17 cellular contexts compared by ENCODE assay signal in genomic region chr9:98253563-98253962, GRCh38.
DNase-seq lines count a peak whose midpoint lies in the region; ATAC-seq and TF ChIP-seq lines count a peak whose summit lies in the region.
"Had no signal": no experiment of that assay in that cellular context is flagged by ENCODE, and none has a peak within 500 bp of the region (broad histone marks: within the 10 kb centered on the region; RNA-seq: fewer than 3 reads in every experiment).

No MANE protein-coding gene starts in this region.

- peak overlapping the region; percentile 87 for H3K4me3 ChIP-seq in AG04449 (ENCODE audit: low read depth, low read length)
- peak overlapping the region; percentile 97 for H3K4me3 ChIP-seq in epithelial cell of esophagus (ENCODE audit: low read length)
- H3K4me3 ChIP-seq: right atrium auricular region had no signal

- POLR2A ChIA-PET in AG04449 (lab: Yijun Ruan, JAX) = interaction anchor here (1.6 to 1.7 kb wide), 2 partner anchors 30 to 35 kb away, joined by 3 to 8 read pairs; no protein-coding TSS in a partner anchor

- peak overlapping the region; percentile 13 to 68 (median 50) for H3K4me3 Mint-ChIP-seq in nephron

- H3K27ac Mint-ChIP-seq in nephron = no peak overlapping the region
- H3K27ac Mint-ChIP-seq: activated CD8-positive, alpha-beta T cell treated with anti-CD3 and anti-CD28 coated beads for 36 hours; T-helper 2 cell treated with Interferon-gamma antibody and Interleukin-4, amounts not matched to agents 5 μg/mL and 100 μg/mL, for 36 hours had no signal

- no peak for ATAC-seq in GM21528 (IDR thresholded peaks at IDR 0.05; ENCODE audit: low FRiP score, unreplicated experiment)
- ATAC-seq in GM19023 (IDR thresholded peaks at IDR 0.05; ENCODE audit: unreplicated experiment) = no peak
- ATAC-seq: activated CD8-positive, alpha-beta T cell treated with anti-CD3 and anti-CD28 coated beads for 36 hours; heart right ventricle had no signal

- TF ChIP-seq CTCF in AG04449 (IDR thresholded peaks at IDR 0.05; ENCODE audit: insufficient read depth, low read length, missing control alignments) (no peak), epithelial cell of esophagus (IDR thresholded peaks at IDR 0.05; ENCODE audit: insufficient read depth, low read depth, low read length, missing control alignments) (no peak), nephron (IDR thresholded peaks at IDR 0.05; ENCODE audit: unreplicated experiment in 3 of 3) (no peak)

- no peaks in the 10 kb centered on the region for H3K36me3 Mint-ChIP-seq in nephron (ENCODE audit: low read depth)

- H3K4me1 Mint-ChIP-seq in nephron = peaks cover 6% of the 10 kb centered on the region

- CTCF ChIA-PET in AG04449 (lab: Yijun Ruan, JAX) = interaction anchor here (1.3 to 9.6 kb wide), 5 partner anchors 9 to 331 kb away, joined by 3 to 115 read pairs (median 4); partner anchors contain the start of genes CORO2A and TRMO

- H3K9me3 Mint-ChIP-seq in nephron = no peaks in the 10 kb centered on the region
- H3K9me3 Mint-ChIP-seq: activated CD8-positive, alpha-beta T cell treated with anti-CD3 and anti-CD28 coated beads for 36 hours; T-helper 2 cell treated with Interferon-gamma antibody and Interleukin-4, amounts not matched to agents 5 μg/mL and 100 μg/mL, for 36 hours had no signal

- peaks cover 22% of the 10 kb centered on the region for H3K27me3 Mint-ChIP-seq in nephron (ENCODE audit: low read depth)
- H3K27me3 Mint-ChIP-seq: activated CD8-positive, alpha-beta T cell treated with anti-CD3 and anti-CD28 coated beads for 36 hours had no signal

- DNase-seq in AG04449 (ENCODE audit: low read depth, low spot score) = no peak
- DNase-seq in NCI-H226 = peak; percentile 57
- peak; percentile 37 for DNase-seq in epithelial cell of esophagus (ENCODE audit: low read depth)
- no peak for DNase-seq in NCI-H1436 treated with DMSO at 0.1 percent for 48 hours (lab: John Stamatoyannopoulos, UW)
- no peak for DNase-seq in SKM-1 (lab: John Stamatoyannopoulos, UW; ENCODE audit: unreplicated experiment)
- DNase-seq: activated CD8-positive, alpha-beta T cell treated with anti-CD3 and anti-CD28 coated beads for 36 hours; activated naive CD4-positive, alpha-beta T cell treated with anti-CD3 and anti-CD28 coated beads, Interleukin-2, amount 50 U/mL, for 16 hours; cortex of kidney; GF-D8; heart right ventricle; MM.1S; OCI-M1 had no signal

Comparison
In these comparisons a context has a peak if more than half of its experiments do, and no peak if none do; other contexts are left out.
1. DNase-seq: peak in NCI-H226 (single experiment) and epithelial cell of esophagus (single experiment); none in AG04449 (single experiment), NCI-H1436 treated with DMSO at 0.1 percent for 48 hours (single experiment) and SKM-1 (single experiment).